ENCODE assay signal across 11 cellular contexts in genomic region chr2:177395594-177395993, GRCh38.
"Had no signal": no experiment of that assay in that cellular context is flagged by ENCODE, and none has a peak within 500 bp of the region (broad histone marks: within the 10 kb centered on the region; RNA-seq: fewer than 3 reads in every experiment).

No MANE protein-coding gene starts in this region.

- H3K27me3 ChIP-seq: adrenal gland, thyroid gland had no signal

- DNase-seq: activated naive CD4-positive, alpha-beta T cell treated with anti-CD3 and anti-CD28 coated beads, Interleukin-2, amount 50 U/mL, for 16 hours; adrenal gland; caudate nucleus; cortex of kidney; effector CD8-positive, alpha-beta T cell; kidney; mesendoderm; nephron progenitor cell; thyroid gland had no signal

- H3K4me3 ChIP-seq: adrenal gland, thyroid gland had no signal

- ATAC-seq: activated CD4-positive, CD25-positive, alpha-beta regulatory T cell treated with anti-CD3 and anti-CD28 coated beads, Interleukin-2, amount 50 U/mL, for 24 hours had no signal

- H3K9me3 ChIP-seq: adrenal gland, thyroid gland had no signal

- H3K36me3 ChIP-seq: adrenal gland, thyroid gland had no signal

- FAIRE-seq: kidney, urothelium cell line had no signal

- H3K27ac ChIP-seq: adrenal gland, thyroid gland had no signal
